10 cellular contexts compared by ENCODE assay signal in the genomic region with DNA sequence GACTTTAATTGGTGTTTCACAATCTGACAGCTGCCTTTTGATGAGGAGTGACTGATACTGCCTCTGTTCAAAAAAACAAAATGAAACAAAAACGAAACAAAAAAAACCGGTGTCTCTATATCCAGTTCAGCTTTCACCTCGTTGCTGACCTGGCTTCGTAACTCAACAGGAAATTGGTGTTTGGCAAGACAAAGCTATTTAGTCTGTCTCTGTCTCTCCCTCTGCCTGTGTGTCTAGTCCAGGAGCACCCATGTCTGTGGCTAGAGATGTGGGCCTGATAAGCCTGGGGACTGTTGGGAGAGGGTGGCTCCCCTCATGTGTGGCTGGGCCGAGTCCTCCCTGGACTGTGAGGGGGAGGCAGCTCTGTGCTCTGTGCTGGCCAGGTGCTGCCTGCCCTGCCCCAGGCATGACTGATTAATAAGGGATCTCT. TPM values are rescaled to one million over a fixed set of nuclear protein-coding genes. Genes with fewer than 3 reads are reported as not detected.
A peak's percentile ranks its signal among the peaks of the same experiment; 100 is the strongest.
DNase-seq lines count a peak whose midpoint lies in the region; ATAC-seq and TF ChIP-seq lines count a peak whose summit lies in the region.
"Had no signal": no experiment of that assay in that cellular context is flagged by ENCODE, and none has a peak within 500 bp of the region (broad histone marks: within the 10 kb centered on the region; RNA-seq: fewer than 3 reads in every experiment).

No MANE protein-coding gene starts in this region.

- peaks cover 10% of the 10 kb centered on the region for H3K4me1 Mint-ChIP-seq in activated CD4-positive, alpha-beta T cell treated with anti-CD3 and anti-CD28 coated beads, Interleukin-2, amount 10 ng/mL, durations not matched to agents 24 days and 14 days

- intact Hi-C loops in activated CD4-positive, alpha-beta T cell treated with anti-CD3 and anti-CD28 coated beads, Interleukin-2, amount 10 ng/mL, durations not matched to agents 24 days and 14 days (cut with micrococcal nuclease): no loop called here

- peak overlapping the region; percentile 76 for H3K4me3 Mint-ChIP-seq in activated CD4-positive, alpha-beta T cell treated with anti-CD3 and anti-CD28 coated beads, Interleukin-2, amount 10 ng/mL, durations not matched to agents 24 days and 14 days

- H3K36me3 Mint-ChIP-seq in activated CD4-positive, alpha-beta T cell treated with anti-CD3 and anti-CD28 coated beads, Interleukin-2, amount 10 ng/mL, durations not matched to agents 24 days and 14 days (ENCODE audit: low read depth): no peaks in the 10 kb centered on the region

- H3K27me3 Mint-ChIP-seq in activated CD4-positive, alpha-beta T cell treated with anti-CD3 and anti-CD28 coated beads, Interleukin-2, amount 10 ng/mL, durations not matched to agents 24 days and 14 days: peaks cover 27% of the 10 kb centered on the region

- no peaks in the 10 kb centered on the region for H3K9me3 ChIP-seq in thoracic aorta
- H3K9me3 ChIP-seq: BLaER1 had no signal

- no peaks in the 10 kb centered on the region for H3K27me3 ChIP-seq in thoracic aorta (replicated peaks; ENCODE audit: insufficient read depth)
- H3K27me3 ChIP-seq: BLaER1 had no signal

- H3K27ac Mint-ChIP-seq in activated CD4-positive, alpha-beta T cell treated with anti-CD3 and anti-CD28 coated beads, Interleukin-2, amount 10 ng/mL, durations not matched to agents 24 days and 14 days: peak overlapping the region; percentile 46

- H3K36me3 ChIP-seq in thoracic aorta: no peaks in the 10 kb centered on the region
- H3K36me3 ChIP-seq: BLaER1 had no signal

- peak; percentile 78 for DNase-seq in activated CD4-positive, alpha-beta T cell treated with anti-CD3 and anti-CD28 coated beads, Interleukin-2, amount 10 ng/mL, durations not matched to agents 24 days and 14 days
- DNase-seq in activated CD4-positive, alpha-beta T cell treated with anti-CD3 and anti-CD28 coated beads, Interleukin-2, amount 50 U/mL, for 4 hours: no peak
- peak; percentile 63 for DNase-seq in fibroblast of villous mesenchyme (ENCODE audit: low read depth)
- no peak for DNase-seq in thoracic aorta (ENCODE audit: low spot score)
- no peak for DNase-seq in hippocampal formation (lab: John Stamatoyannopoulos, UW)
- DNase-seq in NCI-H1694 (lab: John Stamatoyannopoulos, UW): no peak
- no peak for DNase-seq in glomerular visceral epithelial cell (ENCODE audit: extremely low spot score)
- DNase-seq: stimulated activated CD4-positive, alpha-beta T cell treated with anti-CD3 and anti-CD28 coated beads, Interleukin-2, amount 100 ng/mL, for 48 hours had no signal

- H3K9me3 Mint-ChIP-seq in activated CD4-positive, alpha-beta T cell treated with anti-CD3 and anti-CD28 coated beads, Interleukin-2, amount 10 ng/mL, durations not matched to agents 24 days and 14 days: peaks cover 3% of the 10 kb centered on the region

- H3K27ac ChIP-seq in thoracic aorta: peak overlapping the region; percentile 77 to 81
- H3K27ac ChIP-seq: BLaER1 had no signal

- ATAC-seq in SK-N-SH treated with all-trans-retinoic acid at 6 μM for 48 hours (peak; percentile 70), thoracic aorta (ENCODE audit: insufficient number of reproducible peaks, low FRiP score, low read depth) (peak; percentile 2)

- no peak overlapping the region for H3K4me3 ChIP-seq in fibroblast of villous mesenchyme (ENCODE audit: low read depth, low read length)
- H3K4me3 ChIP-seq in thoracic aorta: peak overlapping the region; percentile 64
- H3K4me3 ChIP-seq: BLaER1 had no signal

- TF ChIP-seq CTCF in fibroblast of villous mesenchyme (IDR thresholded peaks at IDR 0.05; ENCODE audit: insufficient read depth, low read depth, low read length) (no peak), thoracic aorta (IDR thresholded peaks at IDR 0.05) (no peak)

- peaks cover 25 to 91% of the 10 kb centered on the region in 2 donors for H3K4me1 ChIP-seq in thoracic aorta (ENCODE audit: control insufficient read depth in 1 of 2, low read depth in 2 of 2)

TF ChIP-seq in SK-N-SH treated with all-trans-retinoic acid at 6 μM for 48 hours, 23 proteins besides CTCF, POLR2A, EP300 and RAD21 (continues in another document):
- TF ChIP-seq, protein P1, sequence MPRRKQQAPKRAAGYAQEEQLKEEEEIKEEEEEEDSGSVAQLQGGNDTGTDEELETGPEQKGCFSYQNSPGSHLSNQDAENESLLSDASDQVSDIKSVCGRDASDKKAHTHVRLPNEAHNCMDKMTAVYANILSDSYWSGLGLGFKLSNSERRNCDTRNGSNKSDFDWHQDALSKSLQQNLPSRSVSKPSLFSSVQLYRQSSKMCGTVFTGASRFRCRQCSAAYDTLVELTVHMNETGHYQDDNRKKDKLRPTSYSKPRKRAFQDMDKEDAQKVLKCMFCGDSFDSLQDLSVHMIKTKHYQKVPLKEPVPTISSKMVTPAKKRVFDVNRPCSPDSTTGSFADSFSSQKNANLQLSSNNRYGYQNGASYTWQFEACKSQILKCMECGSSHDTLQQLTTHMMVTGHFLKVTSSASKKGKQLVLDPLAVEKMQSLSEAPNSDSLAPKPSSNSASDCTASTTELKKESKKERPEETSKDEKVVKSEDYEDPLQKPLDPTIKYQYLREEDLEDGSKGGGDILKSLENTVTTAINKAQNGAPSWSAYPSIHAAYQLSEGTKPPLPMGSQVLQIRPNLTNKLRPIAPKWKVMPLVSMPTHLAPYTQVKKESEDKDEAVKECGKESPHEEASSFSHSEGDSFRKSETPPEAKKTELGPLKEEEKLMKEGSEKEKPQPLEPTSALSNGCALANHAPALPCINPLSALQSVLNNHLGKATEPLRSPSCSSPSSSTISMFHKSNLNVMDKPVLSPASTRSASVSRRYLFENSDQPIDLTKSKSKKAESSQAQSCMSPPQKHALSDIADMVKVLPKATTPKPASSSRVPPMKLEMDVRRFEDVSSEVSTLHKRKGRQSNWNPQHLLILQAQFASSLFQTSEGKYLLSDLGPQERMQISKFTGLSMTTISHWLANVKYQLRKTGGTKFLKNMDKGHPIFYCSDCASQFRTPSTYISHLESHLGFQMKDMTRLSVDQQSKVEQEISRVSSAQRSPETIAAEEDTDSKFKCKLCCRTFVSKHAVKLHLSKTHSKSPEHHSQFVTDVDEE (CRISPR knock-in tag; IDR thresholded peaks at IDR 0.05): no peak
- TF ChIP-seq ZFP30 (CRISPR knock-in tag; IDR thresholded peaks at IDR 0.05): no peak
- TF ChIP-seq RARB (CRISPR knock-in tag; IDR thresholded peaks at IDR 0.05): no peak
- TF ChIP-seq GLIS3 (CRISPR knock-in tag; IDR thresholded peaks at IDR 0.05): no peak
- no peak for TF ChIP-seq PPARA (CRISPR knock-in tag; IDR thresholded peaks at IDR 0.05; ENCODE audit: borderline replicate concordance)
- no peak for TF ChIP-seq BACH2 (CRISPR knock-in tag; IDR thresholded peaks at IDR 0.05; ENCODE audit: borderline replicate concordance)
- no peak for TF ChIP-seq ZC3H10 (CRISPR knock-in tag; IDR thresholded peaks at IDR 0.05)
- no peak for TF ChIP-seq OSR1 (CRISPR knock-in tag; IDR thresholded peaks at IDR 0.05)
- TF ChIP-seq POU6F1 (CRISPR knock-in tag; IDR thresholded peaks at IDR 0.05; ENCODE audit: borderline replicate concordance, low read depth): no peak
- TF ChIP-seq, protein P2, sequence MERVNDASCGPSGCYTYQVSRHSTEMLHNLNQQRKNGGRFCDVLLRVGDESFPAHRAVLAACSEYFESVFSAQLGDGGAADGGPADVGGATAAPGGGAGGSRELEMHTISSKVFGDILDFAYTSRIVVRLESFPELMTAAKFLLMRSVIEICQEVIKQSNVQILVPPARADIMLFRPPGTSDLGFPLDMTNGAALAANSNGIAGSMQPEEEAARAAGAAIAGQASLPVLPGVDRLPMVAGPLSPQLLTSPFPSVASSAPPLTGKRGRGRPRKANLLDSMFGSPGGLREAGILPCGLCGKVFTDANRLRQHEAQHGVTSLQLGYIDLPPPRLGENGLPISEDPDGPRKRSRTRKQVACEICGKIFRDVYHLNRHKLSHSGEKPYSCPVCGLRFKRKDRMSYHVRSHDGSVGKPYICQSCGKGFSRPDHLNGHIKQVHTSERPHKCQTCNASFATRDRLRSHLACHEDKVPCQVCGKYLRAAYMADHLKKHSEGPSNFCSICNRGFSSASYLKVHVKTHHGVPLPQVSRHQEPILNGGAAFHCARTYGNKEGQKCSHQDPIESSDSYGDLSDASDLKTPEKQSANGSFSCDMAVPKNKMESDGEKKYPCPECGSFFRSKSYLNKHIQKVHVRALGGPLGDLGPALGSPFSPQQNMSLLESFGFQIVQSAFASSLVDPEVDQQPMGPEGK (CRISPR knock-in tag; IDR thresholded peaks at IDR 0.05; ENCODE audit: borderline replicate concordance): no peak
- no peak for TF ChIP-seq SNAI2 (CRISPR knock-in tag; IDR thresholded peaks at IDR 0.05)
- no peak for TF ChIP-seq TOX (CRISPR knock-in tag; IDR thresholded peaks at IDR 0.05; ENCODE audit: borderline replicate concordance)
- no peak for TF ChIP-seq CSDC2 (CRISPR knock-in tag; IDR thresholded peaks at IDR 0.05)

RNA-seq across cellular contexts. Expression of gene CACNA1C, which starts 11.3 kb away (rescaled TPM):
- total RNA-seq in activated CD4-positive, alpha-beta T cell treated with anti-CD3 and anti-CD28 coated beads, Interleukin-2, amount 10 ng/mL, durations not matched to agents 24 days and 14 days: 0.07 TPM in 2 replicates
- total RNA-seq in fibroblast of villous mesenchyme (11.7 and 14.8 TPM in 2 replicates), thoracic aorta (100 to 1,000 TPM in 1 of 2 donors, 10 to 100 TPM in 1; 70.0 to 127 TPM)

RNA-seq across cellular contexts. Expression of gene DCP1B, which starts 59.8 kb away (rescaled TPM):
- 9.9 and 10.4 TPM in 2 replicates for total RNA-seq in activated CD4-positive, alpha-beta T cell treated with anti-CD3 and anti-CD28 coated beads, Interleukin-2, amount 10 ng/mL, durations not matched to agents 24 days and 14 days
- total RNA-seq in fibroblast of villous mesenchyme (9.3 and 17.7 TPM in 2 replicates), thoracic aorta (10 to 100 TPM; 16.6 to 19.5 TPM)

Comparison
In these comparisons a context has a peak if more than half of its experiments do, and no peak if none do; other contexts are left out.
1. DNase-seq: peak in activated CD4-positive, alpha-beta T cell treated with anti-CD3 and anti-CD28 coated beads, Interleukin-2, amount 10 ng/mL, durations not matched to agents 24 days and 14 days (single experiment) and fibroblast of villous mesenchyme (single experiment); none in activated CD4-positive, alpha-beta T cell treated with anti-CD3 and anti-CD28 coated beads, Interleukin-2, amount 50 U/mL, for 4 hours (0 of 2), thoracic aorta (single experiment), hippocampal formation (0 of 2), NCI-H1694 (single experiment) and glomerular visceral epithelial cell (single experiment).
2. RNA of gene CACNA1C, which starts 11.3 kb away (total RNA-seq): 70.0 to 127 TPM in thoracic aorta and 11.7 to 14.8 TPM in fibroblast of villous mesenchyme; 0.07 TPM in activated CD4-positive, alpha-beta T cell treated with anti-CD3 and anti-CD28 coated beads, Interleukin-2, amount 10 ng/mL, durations not matched to agents 24 days and 14 days; every median in the first group is over 10 times any median in the second.